In the genomic region with DNA sequence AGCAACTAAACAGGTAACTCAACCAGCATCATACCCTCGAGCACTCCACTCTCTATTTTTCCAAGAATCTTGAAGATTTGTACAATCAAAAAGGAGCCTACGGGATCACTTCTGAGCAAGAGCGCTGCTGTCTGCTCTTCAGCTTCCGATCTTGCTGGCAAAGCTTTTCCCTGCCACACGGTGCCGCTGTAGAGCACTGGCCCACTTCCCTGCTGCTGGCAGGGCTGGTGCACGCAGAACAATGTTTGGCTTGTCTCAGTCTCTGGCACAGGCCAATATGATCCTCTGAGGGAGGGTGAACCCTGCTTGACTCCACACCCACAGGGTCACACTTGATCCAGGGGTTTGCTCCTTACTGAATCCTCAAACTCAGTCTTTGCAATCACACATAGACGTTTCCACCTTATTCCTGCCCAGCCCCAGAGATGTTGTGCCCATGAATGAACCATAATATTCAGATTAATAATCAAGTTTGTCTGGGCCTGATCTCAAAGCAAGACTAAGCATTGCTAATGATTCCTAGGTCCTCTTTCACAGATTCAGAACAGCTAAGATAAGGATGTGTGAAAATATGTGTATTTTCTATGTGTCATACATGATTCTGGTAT, we compare ENCODE assay signal across 8 cellular contexts.
DNase-seq lines count a peak whose midpoint lies in the region; ATAC-seq and TF ChIP-seq lines count a peak whose summit lies in the region.

No MANE protein-coding gene starts in this region.

- H3K36me3 ChIP-seq in colonic mucosa (no peaks in the 10 kb centered on the region), right lobe of liver (no peaks in the 10 kb centered on the region)

- H3K27me3 ChIP-seq in colonic mucosa (no peaks in the 10 kb centered on the region), right lobe of liver (no peaks in the 10 kb centered on the region)

- intact Hi-C loops in colonic mucosa (cut with DNase I) = loop anchor here (10.0 kb wide), 1 partner anchor 175 kb away; no protein-coding TSS in a partner anchor
- intact Hi-C loops in right lobe of liver (cut with DNase I) = no loop called here

- TF ChIP-seq CTCF in colonic mucosa (IDR thresholded peaks at IDR 0.05) = peak; percentile 87
- TF ChIP-seq CTCF in right lobe of liver (IDR thresholded peaks at IDR 0.05) = peak; percentile 80 to 98 (median 96)

- H3K4me1 ChIP-seq in colonic mucosa = no peaks in the 10 kb centered on the region
- peaks cover 0 to 21% (median 5%) of the 10 kb centered on the region in 4 donors for H3K4me1 ChIP-seq in right lobe of liver

- ATAC-seq in GM21390 (IDR thresholded peaks at IDR 0.05; ENCODE audit: unreplicated experiment) (peak; percentile 88), SK-N-SH treated with all-trans-retinoic acid at 6 μM for 48 hours (peak; percentile 27; the same call in 1 of the 3 replicates), right lobe of liver (peak; percentile 94 to 98 (median 97))

- no peak for TF ChIP-seq POLR2A in right lobe of liver (IDR thresholded peaks at IDR 0.05)

- H3K27ac ChIP-seq in colonic mucosa = no peak overlapping the region
- no peak overlapping the region for H3K27ac ChIP-seq in right lobe of liver

- H3K9me3 ChIP-seq in colonic mucosa (no peaks in the 10 kb centered on the region), right lobe of liver (no peaks in the 10 kb centered on the region)

- peak overlapping the region in 1 of 2 donors; percentile 15 for H3K9ac ChIP-seq in colonic mucosa (ENCODE audit: low read depth in 2 of 2, low read length in 2 of 2)

- H3K4me3 ChIP-seq in colonic mucosa (no peak overlapping the region), right lobe of liver (no peak overlapping the region)

- 2% methylated on average over 5 of the region's 8 CpGs for WGBS in right lobe of liver (ENCODE audit: insufficient coverage, low coverage, low lambda C conversion rate, missing lambda C conversion rate)

- DNase-seq in GDM1 (lab: John Stamatoyannopoulos, UW) (peak; percentile 26), HT1080 (ENCODE audit: low read depth) (peak; percentile 46), colonic mucosa (peak; percentile 86), right lobe of liver (peak; percentile 82 to 89 (median 88)), superior temporal gyrus (ENCODE audit: extremely low spot score) (peak; percentile 92), NCI-H1105 (lab: John Stamatoyannopoulos, UW) (no peak)

TF ChIP-seq in SK-N-SH treated with all-trans-retinoic acid at 6 μM for 48 hours, 23 proteins besides CTCF, POLR2A, EP300 and RAD21:
- TF ChIP-seq ZNF8 (CRISPR knock-in tag; IDR thresholded peaks at IDR 0.05) (no peak), BACH2 (CRISPR knock-in tag; IDR thresholded peaks at IDR 0.05; ENCODE audit: borderline replicate concordance) (no peak), RARB (CRISPR knock-in tag; IDR thresholded peaks at IDR 0.05) (no peak), OSR1 (CRISPR knock-in tag; IDR thresholded peaks at IDR 0.05) (no peak), GLIS3 (CRISPR knock-in tag; IDR thresholded peaks at IDR 0.05) (no peak), ZNF565 (CRISPR knock-in tag; conservative IDR thresholded peaks at IDR 0.05; ENCODE audit: low read depth) (no peak), TOX (CRISPR knock-in tag; IDR thresholded peaks at IDR 0.05; ENCODE audit: borderline replicate concordance) (no peak), ZNF70 (CRISPR knock-in tag; IDR thresholded peaks at IDR 0.05) (no peak), ZFP3 (CRISPR knock-in tag; IDR thresholded peaks at IDR 0.05) (no peak)
- TF ChIP-seq, protein P1, sequence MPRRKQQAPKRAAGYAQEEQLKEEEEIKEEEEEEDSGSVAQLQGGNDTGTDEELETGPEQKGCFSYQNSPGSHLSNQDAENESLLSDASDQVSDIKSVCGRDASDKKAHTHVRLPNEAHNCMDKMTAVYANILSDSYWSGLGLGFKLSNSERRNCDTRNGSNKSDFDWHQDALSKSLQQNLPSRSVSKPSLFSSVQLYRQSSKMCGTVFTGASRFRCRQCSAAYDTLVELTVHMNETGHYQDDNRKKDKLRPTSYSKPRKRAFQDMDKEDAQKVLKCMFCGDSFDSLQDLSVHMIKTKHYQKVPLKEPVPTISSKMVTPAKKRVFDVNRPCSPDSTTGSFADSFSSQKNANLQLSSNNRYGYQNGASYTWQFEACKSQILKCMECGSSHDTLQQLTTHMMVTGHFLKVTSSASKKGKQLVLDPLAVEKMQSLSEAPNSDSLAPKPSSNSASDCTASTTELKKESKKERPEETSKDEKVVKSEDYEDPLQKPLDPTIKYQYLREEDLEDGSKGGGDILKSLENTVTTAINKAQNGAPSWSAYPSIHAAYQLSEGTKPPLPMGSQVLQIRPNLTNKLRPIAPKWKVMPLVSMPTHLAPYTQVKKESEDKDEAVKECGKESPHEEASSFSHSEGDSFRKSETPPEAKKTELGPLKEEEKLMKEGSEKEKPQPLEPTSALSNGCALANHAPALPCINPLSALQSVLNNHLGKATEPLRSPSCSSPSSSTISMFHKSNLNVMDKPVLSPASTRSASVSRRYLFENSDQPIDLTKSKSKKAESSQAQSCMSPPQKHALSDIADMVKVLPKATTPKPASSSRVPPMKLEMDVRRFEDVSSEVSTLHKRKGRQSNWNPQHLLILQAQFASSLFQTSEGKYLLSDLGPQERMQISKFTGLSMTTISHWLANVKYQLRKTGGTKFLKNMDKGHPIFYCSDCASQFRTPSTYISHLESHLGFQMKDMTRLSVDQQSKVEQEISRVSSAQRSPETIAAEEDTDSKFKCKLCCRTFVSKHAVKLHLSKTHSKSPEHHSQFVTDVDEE (CRISPR knock-in tag; IDR thresholded peaks at IDR 0.05) = no peak

Comparison
In these comparisons a context has a peak if more than half of its experiments do, and no peak if none do; other contexts are left out.
1. ATAC-seq: peak in every context shown above with its lines; median percentile 97 in right lobe of liver; 88 in GM21390; 27 in SK-N-SH treated with all-trans-retinoic acid at 6 μM for 48 hours.